In genomic region chr6:36418558-36418957, GRCh38 we compare ENCODE assay signal across 18 cellular contexts. TPM values are rescaled to one million over a fixed set of nuclear protein-coding genes. Genes with fewer than 3 reads are reported as not detected.
"Had no signal": no experiment of that assay in that cellular context is flagged by ENCODE, and none has a peak within 500 bp of the region (broad histone marks: within the 10 kb centered on the region; RNA-seq: fewer than 3 reads in every experiment).

No MANE protein-coding gene starts in this region.

- H3K27me3 Mint-ChIP-seq: stimulated activated naive CD8-positive, alpha-beta T cell treated with anti-CD3 and anti-CD28 coated beads, Interleukin-15, amount 100 ng/mL, for 72 hours had no signal

- H3K4me1 ChIP-seq: colonic mucosa had no signal

- H3K4me3 Mint-ChIP-seq: activated CD8-positive, alpha-beta T cell treated with anti-CD3 and anti-CD28 coated beads, Interleukin-2, amount 10 ng/mL, durations not matched to agents 7 days and 5 days; mesothelial cell of epicardium; neural crest cell; stimulated activated naive CD8-positive, alpha-beta T cell treated with anti-CD3 and anti-CD28 coated beads, Interleukin-15, amount 100 ng/mL, for 72 hours had no signal

- H3K9me3 Mint-ChIP-seq: stimulated activated naive CD8-positive, alpha-beta T cell treated with anti-CD3 and anti-CD28 coated beads, Interleukin-15, amount 100 ng/mL, for 72 hours had no signal

- H3K27ac Mint-ChIP-seq: activated CD8-positive, alpha-beta T cell treated with anti-CD3 and anti-CD28 coated beads, Interleukin-2, amount 10 ng/mL, durations not matched to agents 7 days and 5 days; mesothelial cell of epicardium; stimulated activated naive CD8-positive, alpha-beta T cell treated with anti-CD3 and anti-CD28 coated beads, Interleukin-15, amount 100 ng/mL, for 72 hours had no signal

- H3K27ac ChIP-seq: cardiac muscle cell, colonic mucosa, heart right ventricle, ovary, thoracic aorta had no signal

- ATAC-seq: activated CD8-positive, alpha-beta T cell treated with anti-CD3 and anti-CD28 coated beads, Interleukin-2, amount 10 ng/mL, durations not matched to agents 7 days and 5 days; heart right ventricle; stimulated activated naive CD8-positive, alpha-beta T cell treated with anti-CD3 and anti-CD28 coated beads, Interleukin-15, amount 100 ng/mL, for 72 hours had no signal

- H3K9me3 ChIP-seq: colonic mucosa, ovary, thoracic aorta had no signal

- DNase-seq: activated CD4-positive, alpha-beta T cell treated with anti-CD3 and anti-CD28 coated beads for 48 hours; activated CD8-positive, alpha-beta memory T cell treated with anti-CD3 and anti-CD28 coated beads, Interleukin-2, amount 50 U/mL, for 48 hours; activated CD8-positive, alpha-beta T cell treated with anti-CD3 and anti-CD28 coated beads, Interleukin-2, amount 10 ng/mL, durations not matched to agents 7 days and 5 days; activated naive CD4-positive, alpha-beta T cell; aorta; colonic mucosa; heart right ventricle; kidney; ovary; stimulated activated CD4-positive, alpha-beta T cell treated with anti-CD3 and anti-CD28 coated beads, Interleukin-4, amount 100 ng/mL, for 24 hours; stimulated activated naive CD8-positive, alpha-beta T cell treated with anti-CD3 and anti-CD28 coated beads, Interleukin-15, amount 100 ng/mL, for 72 hours had no signal

- H3K4me3 ChIP-seq: cardiac muscle cell, colonic mucosa, heart right ventricle, ovary, thoracic aorta had no signal

- H3K36me3 Mint-ChIP-seq: mesothelial cell of epicardium had no signal

- H3K27me3 ChIP-seq: cardiac muscle cell, colonic mucosa, heart right ventricle, ovary had no signal

- H3K36me3 ChIP-seq: cardiac muscle cell, colonic mucosa, heart right ventricle, ovary, thoracic aorta had no signal

RNA-seq across cellular contexts. Expression of gene PXT1, which starts 24.1 kb away (rescaled TPM):
- total RNA-seq: aorta, cardiac muscle cell, colonic mucosa, frontal cortex, liver, mesothelial cell of epicardium, ovary, thoracic aorta had no signal

RNA-seq across cellular contexts. Expression of gene ETV7, which starts 31.1 kb away (rescaled TPM):
- total RNA-seq: cardiac muscle cell, frontal cortex, myocyte, neural crest cell had no signal
